25 cellular contexts compared by ENCODE assay signal in genomic region chr10:69646688-69647060, GRCh38. TPM values are rescaled to one million over a fixed set of nuclear protein-coding genes. Genes with fewer than 3 reads are reported as not detected.
"Had no signal": no experiment of that assay in that cellular context is flagged by ENCODE, and none has a peak within 500 bp of the region (broad histone marks: within the 10 kb centered on the region; RNA-seq: fewer than 3 reads in every experiment).

No MANE protein-coding gene starts in this region.

- ATAC-seq: activated CD4-positive, CD25-positive, alpha-beta regulatory T cell treated with anti-CD3 and anti-CD28 coated beads, Interleukin-2, amount 50 U/mL, for 24 hours; gastrocnemius medialis; natural killer cell; T-helper 17 cell had no signal

- H3K4me3 Mint-ChIP-seq: activated naive CD4-positive, alpha-beta T cell treated with anti-CD3 and anti-CD28 coated beads, Interleukin-2, amount 10 ng/mL, durations not matched to agents 7 days and 5 days; activated naive CD8-positive, alpha-beta T cell treated with anti-CD3 and anti-CD28 coated beads, Interleukin-2, amount 10 ng/mL, durations not matched to agents 7 days and 5 days; natural killer cell; T-helper 17 cell had no signal

- H3K4me1 ChIP-seq: breast epithelium, colonic mucosa, gastrocnemius medialis, parathyroid adenoma, tibial nerve had no signal

- H3K4me3 ChIP-seq: breast epithelium, colonic mucosa, gastrocnemius medialis, tibial nerve had no signal

- H2AFZ ChIP-seq: parathyroid adenoma had no signal

- H3K9me3 ChIP-seq: breast epithelium, colonic mucosa, gastrocnemius medialis, tibial nerve had no signal

- H3K79me2 ChIP-seq: parathyroid adenoma had no signal

- H3K36me3 ChIP-seq: breast epithelium, colonic mucosa, gastrocnemius medialis, tibial nerve, WERI-Rb-1 had no signal

- H3K9ac ChIP-seq: parathyroid adenoma had no signal

- H3K9me3 Mint-ChIP-seq: activated naive CD4-positive, alpha-beta T cell treated with anti-CD3 and anti-CD28 coated beads, Interleukin-2, amount 10 ng/mL, durations not matched to agents 7 days and 5 days; activated naive CD8-positive, alpha-beta T cell treated with anti-CD3 and anti-CD28 coated beads, Interleukin-2, amount 10 ng/mL, durations not matched to agents 7 days and 5 days; natural killer cell had no signal

- H3K27me3 ChIP-seq: breast epithelium, colonic mucosa, gastrocnemius medialis, tibial nerve had no signal

- DNase-seq: activated CD4-positive, alpha-beta T cell treated with anti-CD3 and anti-CD28 coated beads for 48 hours; activated CD4-positive, alpha-beta T cell treated with anti-CD3 and anti-CD28 coated beads, Interleukin-2, amount 50 U/mL, for 48 hours; activated CD8-positive, alpha-beta memory T cell treated with anti-CD3 and anti-CD28 coated beads for 24 hours; activated gamma-delta T cell; amniotic stem cell; colonic mucosa; effector CD8-positive, alpha-beta T cell; erythroblast; gastrocnemius medialis; hippocampal formation; natural killer cell; occipital lobe; stimulated activated CD4-positive, alpha-beta T cell treated with anti-CD3 and anti-CD28 coated beads, Interleukin-2, amount 100 ng/mL, for 48 hours; stimulated activated naive CD4-positive, alpha-beta T cell treated with Interleukin-2 at 50 U/mL for 16 hours; T1000; WERI-Rb-1 had no signal

- H3K36me3 Mint-ChIP-seq: activated naive CD4-positive, alpha-beta T cell treated with anti-CD3 and anti-CD28 coated beads, Interleukin-2, amount 10 ng/mL, durations not matched to agents 7 days and 5 days; activated naive CD8-positive, alpha-beta T cell treated with anti-CD3 and anti-CD28 coated beads, Interleukin-2, amount 10 ng/mL, durations not matched to agents 7 days and 5 days; natural killer cell had no signal

- H3K27ac ChIP-seq: breast epithelium, colonic mucosa, gastrocnemius medialis, parathyroid adenoma, tibial nerve, WERI-Rb-1 had no signal

- H3K27ac Mint-ChIP-seq: activated naive CD4-positive, alpha-beta T cell treated with anti-CD3 and anti-CD28 coated beads, Interleukin-2, amount 10 ng/mL, durations not matched to agents 7 days and 5 days; activated naive CD8-positive, alpha-beta T cell treated with anti-CD3 and anti-CD28 coated beads, Interleukin-2, amount 10 ng/mL, durations not matched to agents 7 days and 5 days; natural killer cell; T-helper 17 cell had no signal

RNA-seq across cellular contexts. Expression of gene FAM241B, which starts 16.6 kb away (rescaled TPM):
- total RNA-seq: mononuclear cell, urinary bladder had no signal
